In the genomic region with DNA sequence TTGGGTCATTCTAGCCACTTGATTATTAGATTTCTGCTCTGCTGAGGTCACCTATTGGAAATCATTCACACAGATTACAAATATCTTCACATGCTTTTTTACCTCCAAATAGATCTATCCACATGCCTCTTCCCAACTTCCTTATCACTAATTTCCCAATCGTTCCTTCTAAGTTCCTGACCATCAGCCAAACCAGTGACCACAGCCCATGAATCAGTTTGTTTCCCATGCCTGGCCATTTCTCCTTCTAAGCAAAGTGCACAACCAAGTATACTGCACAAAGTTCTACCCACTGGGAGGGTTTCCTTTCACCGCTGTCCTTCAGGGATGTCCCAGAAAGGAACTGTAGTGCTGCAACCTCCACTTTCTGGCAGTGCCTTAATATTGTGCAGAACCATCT, we compare ENCODE assay signal across 17 cellular contexts.
DNase-seq lines count a peak whose midpoint lies in the region; ATAC-seq and TF ChIP-seq lines count a peak whose summit lies in the region.
"Had no signal": no experiment of that assay in that cellular context is flagged by ENCODE, and none has a peak within 500 bp of the region (broad histone marks: within the 10 kb centered on the region; RNA-seq: fewer than 3 reads in every experiment).

No MANE protein-coding gene starts in this region.

- TF ChIP-seq CTCF in astrocyte of the cerebellum (IDR thresholded peaks at IDR 0.05; ENCODE audit: low read depth, low read length, missing control alignments) (no peak), fibroblast of mammary gland (conservative IDR thresholded peaks at IDR 0.05; ENCODE audit: control insufficient read depth, insufficient read depth, low read depth, low read length) (no peak), transverse colon (IDR thresholded peaks at IDR 0.05) (no peak)

- ATAC-seq in GM19324 (IDR thresholded peaks at IDR 0.05; ENCODE audit: low FRiP score, unreplicated experiment) = no peak
- ATAC-seq: CD8-positive, alpha-beta T cell; HCT116 had no signal

- no peak overlapping the region for H3K27ac ChIP-seq in transverse colon
- H3K27ac ChIP-seq: C4-2B had no signal

- WGBS in transverse colon (ENCODE audit: low coverage in 1 of 2), 2 donors = 73 to 83% methylated on average over 2 of the region's 2 CpGs

- in situ Hi-C loops in astrocyte of the cerebellum (cut with HindIII; ENCODE audit: low sequenced_read_pairs) (no loop called here), transverse colon (cut with MboI; ENCODE audit: low pct_ligation_motif_present in 1 of 4, low pct_unique_long_range_greater_than_20kb in 1 of 4, low sequenced_read_pairs in 3 of 4) (loop anchor here in 1 of 4 donors (25.0 kb wide), 1 partner anchor 108 kb away; no protein-coding TSS in a partner anchor)

- no peak for TF ChIP-seq EP300 in transverse colon (IDR thresholded peaks at IDR 0.05; ENCODE audit: low read depth)

- intact Hi-C loops in transverse colon (cut with DNase I; ENCODE audit: low total_unique reads) = no loop called here

- H3K36me3 ChIP-seq in transverse colon = no peaks in the 10 kb centered on the region
- H3K36me3 ChIP-seq: BE2C had no signal

- H3K4me3 ChIP-seq in astrocyte of the cerebellum (ENCODE audit: low read depth, low read length) (no peak overlapping the region), fibroblast of mammary gland (ENCODE audit: control insufficient read depth, low read depth, low read length) (no peak overlapping the region), transverse colon (no peak overlapping the region)

- no peak for TF ChIP-seq POLR2A in transverse colon (IDR thresholded peaks at IDR 0.05)

- no peaks in the 10 kb centered on the region for H3K4me1 ChIP-seq in transverse colon
- H3K4me1 ChIP-seq: BE2C had no signal

- no peaks in the 10 kb centered on the region for H3K27me3 ChIP-seq in transverse colon
- H3K27me3 ChIP-seq: BE2C had no signal

- no peaks in the 10 kb centered on the region for H3K9me3 ChIP-seq in transverse colon
- H3K9me3 ChIP-seq: BE2C had no signal

- DNase-seq in HT1080 (ENCODE audit: low read depth) (peak; percentile 44), astrocyte of the cerebellum (ENCODE audit: low read depth) (peak; percentile 51), fibroblast of mammary gland (ENCODE audit: low read depth) (peak; percentile 11), GOT3 (lab: John Stamatoyannopoulos, UW) (no peak), NCI-H1694 (lab: John Stamatoyannopoulos, UW) (no peak), transverse colon (no peak)
- DNase-seq: ACHN; BE2C; CD8-positive, alpha-beta T cell; COR-L47; DMS153; DMS79 treated with DMSO at 0.1 percent for 48 hours; EL; GDM1 had no signal

Comparison
In these comparisons a context has a peak if more than half of its experiments do, and no peak if none do; other contexts are left out.
1. DNase-seq: peak in HT1080 (single experiment), astrocyte of the cerebellum (single experiment) and fibroblast of mammary gland (single experiment); none in GOT3 (single experiment), NCI-H1694 (single experiment) and transverse colon (single experiment).